In genomic region chr9:135884328-135885035, GRCh38 we compare ENCODE assay signal across 13 cellular contexts. TPM values are rescaled to one million over a fixed set of nuclear protein-coding genes. Genes with fewer than 3 reads are reported as not detected.
DNase-seq lines count a peak whose midpoint lies in the region; ATAC-seq and TF ChIP-seq lines count a peak whose summit lies in the region.
"Had no signal": no experiment of that assay in that cellular context is flagged by ENCODE, and none has a peak within 500 bp of the region (broad histone marks: within the 10 kb centered on the region; RNA-seq: fewer than 3 reads in every experiment).

No MANE protein-coding gene starts in this region.

- H3K4me2 ChIP-seq in skeletal muscle satellite cell (ENCODE audit: low read length): peak overlapping the region; percentile 72
- H3K4me2 ChIP-seq in mammary epithelial cell (ENCODE audit: insufficient read depth, low read depth, low read length): no peak overlapping the region

- in situ Hi-C loops in G401 (cut with HindIII; ENCODE audit: low sequenced_read_pairs) (no loop called here), mammary epithelial cell (cut with MboI; ENCODE audit: low sequenced_read_pairs in 2 of 2) (no loop called here)

- H3K4me3 ChIP-seq in skeletal muscle satellite cell (ENCODE audit: low read length): peak overlapping the region; percentile 8
- no peak overlapping the region for H3K4me3 ChIP-seq in mammary epithelial cell (replicated peaks in 1 of 3; ENCODE audit: insufficient read depth in 1 of 3, low read depth in 2 of 3, low read length in 3 of 3)
- H3K4me3 ChIP-seq in WERI-Rb-1 (ENCODE audit: low read depth, low read length): no peak overlapping the region
- H3K4me3 ChIP-seq: right lobe of liver, vagina had no signal

- peaks cover 70% of the 10 kb centered on the region for H3K4me1 Mint-ChIP-seq in WTC11

- H4K20me1 ChIP-seq in mammary epithelial cell (ENCODE audit: insufficient read depth, low read length): no peaks in the 10 kb centered on the region

- POLR2A ChIA-PET in WTC11 (lab: Charles Lee): no interaction called here

- H3K9me3 Mint-ChIP-seq in WTC11: no peaks in the 10 kb centered on the region
- H3K9me3 Mint-ChIP-seq: activated naive CD4-positive, alpha-beta T cell treated with anti-CD3 and anti-CD28 coated beads, Interleukin-2, amount 10 ng/mL, durations not matched to agents 7 days and 5 days had no signal

- peak overlapping the region; percentile 2 for H3K9ac ChIP-seq in skeletal muscle satellite cell (ENCODE audit: low read depth, low read length)
- H3K9ac ChIP-seq in mammary epithelial cell (ENCODE audit: insufficient read depth, low read length): no peak overlapping the region

- DNase-seq in G401 (ENCODE audit: low spot score) (peak; percentile 50), WTC11 (ENCODE audit: low spot score) (no peak), fibroblast of peridontal ligament (ENCODE audit: extremely low read depth) (peak; percentile 62), mammary epithelial cell (no peak), WERI-Rb-1 (no peak), KG1 (lab: John Stamatoyannopoulos, UW) (no peak)
- no peak for DNase-seq in stimulated activated CD4-positive, alpha-beta T cell treated with anti-CD3 and anti-CD28 coated beads, Interleukin-1b, Interleukin-23, amount 100 ng/mL, for 48 hours
- DNase-seq: activated CD4-positive, alpha-beta T cell treated with anti-CD3 and anti-CD28 coated beads, Interleukin-2, amount 50 U/mL, for 4 hours; activated naive CD4-positive, alpha-beta T cell treated with anti-CD3 and anti-CD28 coated beads, Interleukin-2, amount 10 ng/mL, durations not matched to agents 7 days and 5 days; NCI-H748 treated with DMSO at 0.1 percent for 48 hours; right lobe of liver had no signal

- TF ChIP-seq CTCF in WTC11 (IDR thresholded peaks at IDR 0.05) (no peak), mammary epithelial cell (conservative IDR thresholded peaks at IDR 0.05 in 1 of 2, IDR thresholded peaks at IDR 0.05 in 1 of 2; ENCODE audit: extremely low read depth in 1 of 2, insufficient read depth in 1 of 2, low read depth in 1 of 2, low read length in 2 of 2) (no peak), WERI-Rb-1 (IDR thresholded peaks at IDR 0.05; ENCODE audit: low read depth, low read length) (no peak)

- peaks cover 8% of the 10 kb centered on the region; the same call in 1 of the 2 replicates for H3K36me3 Mint-ChIP-seq in WTC11

- no peaks in the 10 kb centered on the region for H3K9me3 ChIP-seq in skeletal muscle satellite cell (replicated peaks; ENCODE audit: low read length)
- H3K9me3 ChIP-seq in mammary epithelial cell (replicated peaks; ENCODE audit: insufficient read depth, low read length): no peaks in the 10 kb centered on the region
- H3K9me3 ChIP-seq in WERI-Rb-1 (ENCODE audit: severe bottlenecking): no peaks in the 10 kb centered on the region
- H3K9me3 ChIP-seq: right lobe of liver, vagina had no signal

- no TSS peak for BruUV-seq in mammary epithelial cell (replicated peaks; lab: Mats Ljungman, UMichigan)

- H3K79me2 ChIP-seq in mammary epithelial cell (ENCODE audit: insufficient read depth, low read length): peaks cover 92% of the 10 kb centered on the region

- H3K27ac Mint-ChIP-seq in WTC11: peak overlapping the region; percentile 83
- H3K27ac Mint-ChIP-seq: activated naive CD4-positive, alpha-beta T cell treated with anti-CD3 and anti-CD28 coated beads, Interleukin-2, amount 10 ng/mL, durations not matched to agents 7 days and 5 days had no signal

- no peak for ATAC-seq in WTC11

- H3K4me3 Mint-ChIP-seq in WTC11: no peak overlapping the region
- H3K4me3 Mint-ChIP-seq: activated naive CD4-positive, alpha-beta T cell treated with anti-CD3 and anti-CD28 coated beads, Interleukin-2, amount 10 ng/mL, durations not matched to agents 7 days and 5 days had no signal

- no peak overlapping the region for H2AFZ ChIP-seq in mammary epithelial cell (ENCODE audit: low read depth, low read length)

- CTCF ChIA-PET in WTC11 (lab: Charles Lee) (interaction anchor here (1.2 kb wide), 1 partner anchor 23 kb away, joined by 3 read pairs; the partner anchor contains the start of gene CAMSAP1), mammary epithelial cell (lab: Charles Lee; ENCODE audit: low non-redundant PET) (no interaction called here)

- H3K27me3 ChIP-seq in skeletal muscle satellite cell (ENCODE audit: control insufficient read depth, insufficient read depth, low read length): no peaks in the 10 kb centered on the region
- no peaks in the 10 kb centered on the region for H3K27me3 ChIP-seq in mammary epithelial cell (ENCODE audit: insufficient read depth, low read length)
- no peaks in the 10 kb centered on the region for H3K27me3 ChIP-seq in WERI-Rb-1 (ENCODE audit: insufficient read depth, low read depth, severe bottlenecking)
- H3K27me3 ChIP-seq: right lobe of liver, vagina had no signal

- H3K27me3 Mint-ChIP-seq in WTC11 (ENCODE audit: low read depth): no peaks in the 10 kb centered on the region; the same call in 1 of the 2 replicates
- H3K27me3 Mint-ChIP-seq: activated naive CD4-positive, alpha-beta T cell treated with anti-CD3 and anti-CD28 coated beads, Interleukin-2, amount 10 ng/mL, durations not matched to agents 7 days and 5 days had no signal

- dilution Hi-C loops in mammary epithelial cell (cut with HindIII; ENCODE audit: low sequenced_read_pairs): loop anchor here (5.0 kb wide), 2 partner anchors 88 to 173 kb away; no protein-coding TSS in a partner anchor

- H3K27ac ChIP-seq in mammary epithelial cell (ENCODE audit: insufficient read depth, low read depth, low read length) (no peak overlapping the region), WERI-Rb-1 (no peak overlapping the region)
- H3K27ac ChIP-seq: right lobe of liver, vagina had no signal

- WGBS in mammary epithelial cell (ENCODE audit: low coverage, missing lambda C conversion rate): 95% methylated on average over 16 of the region's 16 CpGs

- H3K36me3 ChIP-seq in skeletal muscle satellite cell (ENCODE audit: insufficient read depth, low read length) (no peaks in the 10 kb centered on the region), mammary epithelial cell (ENCODE audit: insufficient read depth, low read length) (no peaks in the 10 kb centered on the region), WERI-Rb-1 (peaks cover 40% of the 10 kb centered on the region)
- H3K36me3 ChIP-seq: right lobe of liver had no signal

- intact Hi-C loops in mammary epithelial cell (cut with micrococcal nuclease): no loop called here

- H3K4me1 ChIP-seq in skeletal muscle satellite cell (ENCODE audit: control insufficient read depth, insufficient read depth, low read length): peaks cover 60% of the 10 kb centered on the region
- H3K4me1 ChIP-seq in mammary epithelial cell (ENCODE audit: insufficient read depth, low read length): peaks cover 50% of the 10 kb centered on the region

TF ChIP-seq in WTC11, 78 proteins besides CTCF, POLR2A, EP300 and RAD21 (continues in another document):
- TF ChIP-seq ZNF138 (CRISPR knock-in tag; conservative IDR thresholded peaks at IDR 0.05): no peak
- no peak for TF ChIP-seq HMGXB4 (CRISPR knock-in tag; IDR thresholded peaks at IDR 0.05)
- no peak for TF ChIP-seq ZMAT4 (CRISPR knock-in tag; IDR thresholded peaks at IDR 0.05)
- no peak for TF ChIP-seq MAX (CRISPR knock-in tag; IDR thresholded peaks at IDR 0.05)
- TF ChIP-seq E2F5 (CRISPR knock-in tag; IDR thresholded peaks at IDR 0.05): no peak
- no peak for TF ChIP-seq CBFB (CRISPR knock-in tag; IDR thresholded peaks at IDR 0.05; ENCODE audit: low read depth)
- TF ChIP-seq ELF4 (CRISPR knock-in tag; IDR thresholded peaks at IDR 0.05; ENCODE audit: low read depth): no peak
- no peak for TF ChIP-seq USF1 (CRISPR knock-in tag; IDR thresholded peaks at IDR 0.05)
- TF ChIP-seq ZNF263 (CRISPR knock-in tag; IDR thresholded peaks at IDR 0.05; ENCODE audit: low read depth): no peak
- no peak for TF ChIP-seq KAT7 (CRISPR knock-in tag; IDR thresholded peaks at IDR 0.05; ENCODE audit: borderline replicate concordance)
- TF ChIP-seq GABPB1 (CRISPR knock-in tag; IDR thresholded peaks at IDR 0.05): no peak

RNA-seq across cellular contexts. Expression of gene CAMSAP1, which starts 22.9 kb away (rescaled TPM):
- total RNA-seq in G401 (2014; rRNA removed; shearing (Covaris generic)): 18.1 and 19.7 TPM in 2 replicates
- total RNA-seq in WTC11 (2021) (33.5 to 40.5 TPM (median 35.8 TPM) in 3 replicates), mammary epithelial cell (10 to 100 TPM; 23.5 to 25.5 TPM)
- 15.7 and 23.1 TPM in 2 replicates for total RNA-seq in skeletal muscle satellite cell (2012; rRNA removed)
- 6.0 TPM for polyA plus RNA-seq in mammary epithelial cell
- 25.7 TPM for polyA minus RNA-seq in mammary epithelial cell

Comparison
In these comparisons a context has a peak if more than half of its experiments do, and no peak if none do; other contexts are left out.
1. DNase-seq: peak in G401 (single experiment) and fibroblast of peridontal ligament (single experiment); none in WTC11 (single experiment), mammary epithelial cell (single experiment), stimulated activated CD4-positive, alpha-beta T cell treated with anti-CD3 and anti-CD28 coated beads, Interleukin-1b, Interleukin-23, amount 100 ng/mL, for 48 hours (single experiment), WERI-Rb-1 (single experiment) and KG1 (single experiment).